In the genomic region with DNA sequence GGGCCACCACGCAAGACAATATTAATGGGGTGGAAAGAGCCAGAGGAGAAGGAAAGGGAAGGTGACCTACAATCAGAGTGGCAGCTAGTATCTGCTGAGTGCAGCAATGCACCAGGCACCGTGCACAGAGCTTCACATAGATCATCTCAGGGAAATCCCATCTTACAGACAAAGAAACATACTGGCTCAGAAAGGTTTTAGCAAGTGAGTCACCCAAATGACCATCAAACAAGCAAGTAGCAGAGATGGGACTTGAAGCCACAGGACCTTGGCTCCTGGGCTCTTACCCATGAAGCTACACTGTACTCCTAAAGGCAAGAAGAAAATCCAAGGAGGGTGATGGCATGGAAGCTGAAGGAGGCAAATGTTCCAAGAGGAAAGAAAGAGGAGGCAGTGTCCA, we compare ENCODE assay signal across 10 cellular contexts. TPM values are rescaled to one million over a fixed set of nuclear protein-coding genes. Genes with fewer than 3 reads are reported as not detected.
DNase-seq lines count a peak whose midpoint lies in the region; ATAC-seq and TF ChIP-seq lines count a peak whose summit lies in the region.
"Had no signal": no experiment of that assay in that cellular context is flagged by ENCODE, and none has a peak within 500 bp of the region (broad histone marks: within the 10 kb centered on the region; RNA-seq: fewer than 3 reads in every experiment).

No MANE protein-coding gene starts in this region.

- CTCF ChIA-PET in naive thymus-derived CD4-positive, alpha-beta T cell (lab: Charles Lee): no interaction called here

- H3K4me1 ChIP-seq in body of pancreas: peaks cover 72% of the 10 kb centered on the region
- H3K4me1 ChIP-seq in naive thymus-derived CD4-positive, alpha-beta T cell (ENCODE audit: control insufficient read depth in 2 of 2, insufficient read depth in 2 of 2, low read length in 2 of 2): peaks cover 0 to 6% of the 10 kb centered on the region in 2 donors

- POLR2A ChIA-PET in naive thymus-derived CD4-positive, alpha-beta T cell (lab: Charles Lee): no interaction called here

- intact Hi-C loops in body of pancreas (cut with DNase I): no loop called here
- intact Hi-C loops in naive thymus-derived CD4-positive, alpha-beta T cell (cut with micrococcal nuclease): no loop called here

- H3K27ac ChIP-seq in body of pancreas: peak overlapping the region in 3 of 4 donors; percentile 41 to 75 (median 44)
- no peak overlapping the region for H3K27ac ChIP-seq in naive thymus-derived CD4-positive, alpha-beta T cell (ENCODE audit: low read depth, low read length)

- ATAC-seq in HG02973 (IDR thresholded peaks at IDR 0.05; ENCODE audit: unreplicated experiment) (peak; percentile 37), body of pancreas (no peak), GM18505 (IDR thresholded peaks at IDR 0.05; ENCODE audit: unreplicated experiment) (no peak)
- peak; percentile 36 for ATAC-seq in naive thymus-derived CD4-positive, alpha-beta T cell
- ATAC-seq in stimulated activated memory B cell treated with anti-CD40 and anti-IgM and Interleukin-4, amounts not matched to agents 10 μg/mL and 1 μg/mL and 100 μg/mL, for 72 hours: no peak

- TF ChIP-seq CTCF in body of pancreas (IDR thresholded peaks at IDR 0.05): no peak

- no peak overlapping the region for H3K4me3 ChIP-seq in body of pancreas
- no peak overlapping the region for H3K4me3 ChIP-seq in naive thymus-derived CD4-positive, alpha-beta T cell (ENCODE audit: low read length)

- H3K27me3 Mint-ChIP-seq in naive thymus-derived CD4-positive, alpha-beta T cell: no peaks in the 10 kb centered on the region
- H3K27me3 Mint-ChIP-seq in stimulated activated memory B cell treated with anti-CD40 and anti-IgM and Interleukin-4, amounts not matched to agents 10 μg/mL and 1 μg/mL and 100 μg/mL, for 72 hours: no peaks in the 10 kb centered on the region

- no peaks in the 10 kb centered on the region for H3K9me3 ChIP-seq in body of pancreas
- no peaks in the 10 kb centered on the region for H3K9me3 ChIP-seq in naive thymus-derived CD4-positive, alpha-beta T cell (ENCODE audit: control insufficient read depth in 2 of 3, low read length in 3 of 3)

- peaks cover 0 to 23% (median 4%) of the 10 kb centered on the region in 7 donors for H3K4me1 Mint-ChIP-seq in naive thymus-derived CD4-positive, alpha-beta T cell
- peaks cover 8% of the 10 kb centered on the region for H3K4me1 Mint-ChIP-seq in stimulated activated memory B cell treated with anti-CD40 and anti-IgM and Interleukin-4, amounts not matched to agents 10 μg/mL and 1 μg/mL and 100 μg/mL, for 72 hours

- H3K27ac Mint-ChIP-seq in naive thymus-derived CD4-positive, alpha-beta T cell: no peak overlapping the region
- no peak overlapping the region for H3K27ac Mint-ChIP-seq in stimulated activated memory B cell treated with anti-CD40 and anti-IgM and Interleukin-4, amounts not matched to agents 10 μg/mL and 1 μg/mL and 100 μg/mL, for 72 hours

- H3K4me3 Mint-ChIP-seq in naive thymus-derived CD4-positive, alpha-beta T cell: no peak overlapping the region
- H3K4me3 Mint-ChIP-seq in stimulated activated memory B cell treated with anti-CD40 and anti-IgM and Interleukin-4, amounts not matched to agents 10 μg/mL and 1 μg/mL and 100 μg/mL, for 72 hours: no peak overlapping the region

- DNase-seq in EL: peak; percentile 79
- no peak for DNase-seq in body of pancreas
- DNase-seq in naive thymus-derived CD4-positive, alpha-beta T cell: no peak
- no peak for DNase-seq in middle frontal gyrus (ENCODE audit: extremely low spot score, low spot score)
- DNase-seq in NCI-H2081 (lab: John Stamatoyannopoulos, UW): no peak
- DNase-seq: DMS79 treated with DMSO at 0.1 percent for 48 hours, foreskin melanocyte had no signal

- H3K36me3 Mint-ChIP-seq in naive thymus-derived CD4-positive, alpha-beta T cell: peaks cover 4 to 32% (median 6%) of the 10 kb centered on the region in 5 donors
- peaks cover 16% of the 10 kb centered on the region for H3K36me3 Mint-ChIP-seq in stimulated activated memory B cell treated with anti-CD40 and anti-IgM and Interleukin-4, amounts not matched to agents 10 μg/mL and 1 μg/mL and 100 μg/mL, for 72 hours

- WGBS in body of pancreas, 2 donors: 79 to 81% methylated on average over 2 of the region's 2 CpGs

- no peaks in the 10 kb centered on the region for H3K9me3 Mint-ChIP-seq in naive thymus-derived CD4-positive, alpha-beta T cell
- H3K9me3 Mint-ChIP-seq in stimulated activated memory B cell treated with anti-CD40 and anti-IgM and Interleukin-4, amounts not matched to agents 10 μg/mL and 1 μg/mL and 100 μg/mL, for 72 hours: no peaks in the 10 kb centered on the region

- TF ChIP-seq POLR2A in body of pancreas (IDR thresholded peaks at IDR 0.05): no peak
- no peak for TF ChIP-seq POLR2A in GM18505 (IDR thresholded peaks at IDR 0.05; ENCODE audit: borderline replicate concordance, extremely low read depth, insufficient read depth, insufficient read length)

- H3K36me3 ChIP-seq in body of pancreas (replicated peaks in 1 of 2; ENCODE audit: insufficient read depth in 1 of 2, low read depth in 2 of 2): peaks cover 0 to 2% of the 10 kb centered on the region in 2 donors
- no peaks in the 10 kb centered on the region for H3K36me3 ChIP-seq in naive thymus-derived CD4-positive, alpha-beta T cell (ENCODE audit: control insufficient read depth in 2 of 3, insufficient read depth in 3 of 3, low read length in 3 of 3)

- no peaks in the 10 kb centered on the region for H3K27me3 ChIP-seq in body of pancreas
- H3K27me3 ChIP-seq in naive thymus-derived CD4-positive, alpha-beta T cell (ENCODE audit: control insufficient read depth in 2 of 2, insufficient read depth in 2 of 2, low read length in 2 of 2): no peaks in the 10 kb centered on the region

RNA-seq across cellular contexts. Expression of a gene that starts 6.8 kb away (rescaled TPM):
- total RNA-seq in body of pancreas: 100 to 1,000 TPM; 126 to 180 TPM
- 100 to 1,000 TPM in 2 of 5 experiments, 10 to 100 TPM in 3; 25.5 to 180 (median 49.5) TPM for total RNA-seq in naive thymus-derived CD4-positive, alpha-beta T cell
- 10 to 100 TPM; 46.0 to 91.0 TPM for polyA plus RNA-seq in naive thymus-derived CD4-positive, alpha-beta T cell

Comparison
In these comparisons a context has a peak if more than half of its experiments do, and no peak if none do; other contexts are left out.
1. ATAC-seq: peak in HG02973 (single experiment) and naive thymus-derived CD4-positive, alpha-beta T cell (single experiment); none in body of pancreas (single experiment), GM18505 (single experiment) and stimulated activated memory B cell treated with anti-CD40 and anti-IgM and Interleukin-4, amounts not matched to agents 10 μg/mL and 1 μg/mL and 100 μg/mL, for 72 hours (single experiment).